ENCODE assay signal across 20 cellular contexts in the genomic region with DNA sequence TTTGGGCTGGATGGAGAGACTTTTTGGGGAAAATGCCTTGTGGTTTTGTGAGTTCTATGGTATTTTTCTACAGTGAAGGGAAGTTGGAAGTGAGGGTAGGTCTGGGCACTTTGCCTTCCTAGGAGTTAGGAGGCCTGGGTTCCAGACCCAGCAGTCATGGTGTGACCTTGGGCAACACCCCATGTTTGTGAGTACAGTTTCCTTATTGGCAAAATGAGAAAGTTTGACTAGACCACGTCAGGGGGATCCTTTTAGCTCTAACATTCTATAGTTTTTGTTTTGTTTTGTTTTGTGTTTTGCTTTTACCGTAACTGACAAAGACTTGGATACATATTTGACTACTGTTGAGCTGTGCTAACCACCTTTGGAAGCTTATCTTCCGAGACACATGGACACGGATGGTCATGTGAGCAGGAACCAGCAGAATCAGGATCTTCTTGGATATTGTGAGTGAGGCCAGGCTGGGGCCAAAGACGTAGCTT.
DNase-seq lines count a peak whose midpoint lies in the region; ATAC-seq, FAIRE-seq and TF ChIP-seq lines count a peak whose summit lies in the region.
"Had no signal": no experiment of that assay in that cellular context is flagged by ENCODE, and none has a peak within 500 bp of the region (broad histone marks: within the 10 kb centered on the region; RNA-seq: fewer than 3 reads in every experiment).

No MANE protein-coding gene starts in this region.

- no peak overlapping the region for H3K27ac ChIP-seq in GM23338 (ENCODE audit: low read depth)
- no peak overlapping the region; the same call in 2 of the 3 replicates for H3K27ac ChIP-seq in K562 (ENCODE audit: extremely low read depth, low read depth, low read length)
- H3K27ac ChIP-seq in mesodermal cell (ENCODE audit: low read depth, low read length, severe bottlenecking): peak overlapping the region; percentile 73
- peak overlapping the region; percentile 91 for H3K27ac ChIP-seq in smooth muscle cell (ENCODE audit: low read depth)

- H3K36me3 Mint-ChIP-seq in GM23338 (ENCODE audit: low read depth): no peaks in the 10 kb centered on the region
- H3K36me3 Mint-ChIP-seq in activated naive CD4-positive, alpha-beta T cell treated with anti-CD3 and anti-CD28 coated beads for 36 hours (ENCODE audit: low read depth): no peaks in the 10 kb centered on the region
- H3K36me3 Mint-ChIP-seq: CD4-positive, alpha-beta memory T cell; IgD-negative memory B cell had no signal

- H2AFZ ChIP-seq in GM23338: peak overlapping the region; percentile 85; the same call in 1 of the 2 replicates
- H2AFZ ChIP-seq in K562 (ENCODE audit: low read depth, low read length): peak overlapping the region; percentile 69
- no peak overlapping the region for H2AFZ ChIP-seq in smooth muscle cell (ENCODE audit: low read depth)

- H3K9me3 Mint-ChIP-seq in GM23338: no peaks in the 10 kb centered on the region
- H3K9me3 Mint-ChIP-seq in activated naive CD4-positive, alpha-beta T cell treated with anti-CD3 and anti-CD28 coated beads for 36 hours: no peaks in the 10 kb centered on the region
- H3K9me3 Mint-ChIP-seq: CD4-positive, alpha-beta memory T cell; IgD-negative memory B cell had no signal

- TF ChIP-seq CTCF in GM23338 (conservative IDR thresholded peaks at IDR 0.05; ENCODE audit: low read depth in 2 of 2) (no peak), K562 (IDR thresholded peaks at IDR 0.05 in 2 of 3, conservative IDR thresholded peaks at IDR 0.05 in 1 of 3; ENCODE audit: insufficient read depth in 2 of 3, low read depth in 1 of 3, low read length in 3 of 3) (no peak), smooth muscle cell (IDR thresholded peaks at IDR 0.05; ENCODE audit: borderline replicate concordance, insufficient read depth, poor library complexity, severe bottlenecking) (no peak)

- H3K9me1 ChIP-seq in K562 (ENCODE audit: control insufficient read depth, insufficient read depth, low read length): no peaks in the 10 kb centered on the region

- H3K27me3 ChIP-seq in GM23338 (ENCODE audit: insufficient read depth) (no peaks in the 10 kb centered on the region), K562 (ENCODE audit: control insufficient read depth in 2 of 2, insufficient read depth in 2 of 2, low read length in 2 of 2) (peaks cover 10 to 48% of the 10 kb centered on the region in 2 experiments), smooth muscle cell (ENCODE audit: low read depth) (no peaks in the 10 kb centered on the region)

- peak; percentile 72 for FAIRE-seq in K562 (lab: Jason Lieb, UNC)
- FAIRE-seq: D721Med, GM12892, H1 had no signal

- H3K36me3 ChIP-seq in GM23338 (ENCODE audit: insufficient read depth) (no peaks in the 10 kb centered on the region), K562 (ENCODE audit: control insufficient read depth, insufficient read depth, low read length) (no peaks in the 10 kb centered on the region), mesodermal cell (ENCODE audit: control insufficient read depth, insufficient read depth, low read length) (no peaks in the 10 kb centered on the region), smooth muscle cell (ENCODE audit: low read depth) (no peaks in the 10 kb centered on the region)
- H3K36me3 ChIP-seq: HAP-1 had no signal

- H3K79me2 ChIP-seq in GM23338 (replicated peaks; ENCODE audit: insufficient read depth) (no peaks in the 10 kb centered on the region), K562 (ENCODE audit: control insufficient read depth, insufficient read depth, low read length) (no peaks in the 10 kb centered on the region), smooth muscle cell (ENCODE audit: low read depth) (peaks cover 13% of the 10 kb centered on the region)

- intact Hi-C loops in K562 (cut with micrococcal nuclease): no loop called here
- intact Hi-C loops in activated naive CD4-positive, alpha-beta T cell treated with anti-CD3 and anti-CD28 coated beads for 36 hours (cut with micrococcal nuclease): no loop called here

- no peaks in the 10 kb centered on the region for H3K9me2 ChIP-seq in GM23338 (ENCODE audit: insufficient read depth)

- no peak for TF ChIP-seq RAD21 in K562 (CRISPR knock-in tag; conservative IDR thresholded peaks at IDR 0.05 in 1 of 2, IDR thresholded peaks at IDR 0.05 in 1 of 2)

- DNase-seq in GM23338 (ENCODE audit: low spot score) (no peak), K562 (ENCODE audit: extremely low read depth in 1 of 4, low spot score in 3 of 4) (peak; percentile 32 to 71 (median 42)), smooth muscle cell (lab: John Stamatoyannopoulos, UW; ENCODE audit: unreplicated experiment) (no peak), MV-4-11 (lab: John Stamatoyannopoulos, UW) (no peak)
- no peak for DNase-seq in activated naive CD4-positive, alpha-beta T cell treated with anti-CD3 and anti-CD28 coated beads for 36 hours
- DNase-seq: ACHN; C1 segment of cervical spinal cord; CD4-positive, alpha-beta memory T cell; DMS153; DND-41; GDM1 had no signal

- in situ Hi-C loops in K562 (cut with MboI): no loop called here

- H3K9me3 ChIP-seq in K562 (replicated peaks; ENCODE audit: control insufficient read depth, insufficient read depth, low read depth, low read length) (no peaks in the 10 kb centered on the region), mesodermal cell (ENCODE audit: control insufficient read depth, low read length) (no peaks in the 10 kb centered on the region), smooth muscle cell (replicated peaks; ENCODE audit: low read depth) (no peaks in the 10 kb centered on the region)
- H3K9me3 ChIP-seq: HAP-1 had no signal

- peak; percentile 49; the same call in 1 of the 2 replicates for TF ChIP-seq EP300 in K562 (IDR thresholded peaks at IDR 0.05; ENCODE audit: low read length)

- H3K27me3 Mint-ChIP-seq in GM23338 (ENCODE audit: insufficient read depth, low read depth, poor library complexity): peaks cover 6% of the 10 kb centered on the region
- peaks cover 14% of the 10 kb centered on the region for H3K27me3 Mint-ChIP-seq in activated naive CD4-positive, alpha-beta T cell treated with anti-CD3 and anti-CD28 coated beads for 36 hours (ENCODE audit: low read depth)

- no peak overlapping the region for H3K4me2 ChIP-seq in GM23338
- H3K4me2 ChIP-seq in K562 (ENCODE audit: insufficient read depth, low read length): peak overlapping the region; percentile 54; the same call in 1 of the 2 replicates
- no peak overlapping the region for H3K4me2 ChIP-seq in smooth muscle cell

- ATAC-seq in GM23338: no peak
- ATAC-seq in K562: peak; percentile 88
- ATAC-seq in HG02973 (IDR thresholded peaks at IDR 0.05; ENCODE audit: unreplicated experiment): no peak
- ATAC-seq in HG03095 (IDR thresholded peaks at IDR 0.05; ENCODE audit: unreplicated experiment): no peak

- CTCF ChIA-PET in K562 (lab: Yijun Ruan, JAX; ENCODE audit: low intra/inter-chr PET ratio): no interaction called here
- CTCF ChIA-PET in activated naive CD4-positive, alpha-beta T cell treated with anti-CD3 and anti-CD28 coated beads for 36 hours (lab: Charles Lee): no interaction called here

- peaks cover 14% of the 10 kb centered on the region for H3K4me1 Mint-ChIP-seq in GM23338
- H3K4me1 Mint-ChIP-seq in activated naive CD4-positive, alpha-beta T cell treated with anti-CD3 and anti-CD28 coated beads for 36 hours (ENCODE audit: low read depth): no peaks in the 10 kb centered on the region
- H3K4me1 Mint-ChIP-seq: B cell; CD4-positive, alpha-beta memory T cell had no signal

- POLR2A ChIA-PET in K562 (lab: Yijun Ruan, JAX): interaction anchor here (0.5 to 1.0 kb wide), 2 partner anchors 10 to 1067 kb away, joined by 3 to 4 read pairs; no protein-coding TSS in a partner anchor

- TF ChIP-seq POLR2A in K562 (conservative IDR thresholded peaks at IDR 0.05): no peak

- H3K9ac ChIP-seq in K562 (ENCODE audit: insufficient read depth in 1 of 2, low read depth in 2 of 2, low read length in 2 of 2) (no peak overlapping the region), smooth muscle cell (ENCODE audit: low read depth) (peak overlapping the region; percentile 9)

- no peak overlapping the region for H3K4me3 ChIP-seq in GM23338
- no peak overlapping the region for H3K4me3 ChIP-seq in K562
- no peak overlapping the region for H3K4me3 ChIP-seq in mesodermal cell (ENCODE audit: extremely low read depth, insufficient read depth, low read length, poor library complexity, severe bottlenecking)
- H3K4me3 ChIP-seq in smooth muscle cell: no peak overlapping the region
- H3K4me3 ChIP-seq: HAP-1 had no signal

- no TSS peak for BruUV-seq in K562 (replicated peaks; lab: Mats Ljungman, UMichigan)

- H3F3A ChIP-seq in GM23338 (replicated peaks; ENCODE audit: low read depth) (no peaks in the 10 kb centered on the region), smooth muscle cell (ENCODE audit: low read depth) (peaks cover 9% of the 10 kb centered on the region)

- H3K4me1 ChIP-seq in GM23338 (ENCODE audit: insufficient read depth): no peaks in the 10 kb centered on the region; the same call in 1 of the 2 replicates
- peaks cover 9 to 15% of the 10 kb centered on the region in 2 experiments; a peak in 3 of 5 replicates for H3K4me1 ChIP-seq in K562 (replicated peaks in 1 of 2; ENCODE audit: control insufficient read depth in 2 of 2, insufficient read depth in 2 of 2, low read length in 2 of 2)
- H3K4me1 ChIP-seq in mesodermal cell (ENCODE audit: control insufficient read depth, insufficient read depth, low read length, poor library complexity, severe bottlenecking): peaks cover 20% of the 10 kb centered on the region
- peaks cover 23% of the 10 kb centered on the region for H3K4me1 ChIP-seq in smooth muscle cell (ENCODE audit: low read depth)
- H3K4me1 ChIP-seq: HAP-1 had no signal

- WGBS in K562 (ENCODE audit: insufficient coverage, low coverage, missing lambda C conversion rate): 3% methylated on average over 5 of the region's 5 CpGs
- 94 to 97% methylated on average over 3 to 4 of the region's 5 CpGs for WGBS in mesodermal cell (ENCODE audit: insufficient coverage in 2 of 2), 2 experiments
- WGBS in smooth muscle cell (ENCODE audit: low lambda C conversion rate): 95% methylated on average over 5 of the region's 5 CpGs

- no peaks in the 10 kb centered on the region for H4K20me1 ChIP-seq in GM23338 (replicated peaks; ENCODE audit: insufficient read depth)
- H4K20me1 ChIP-seq in K562 (replicated peaks; ENCODE audit: control insufficient read depth, insufficient read depth, low read length): no peaks in the 10 kb centered on the region
- no peaks in the 10 kb centered on the region for H4K20me1 ChIP-seq in smooth muscle cell (ENCODE audit: low read depth)

- no peak overlapping the region for H3K4me3 Mint-ChIP-seq in GM23338
- no peak overlapping the region for H3K4me3 Mint-ChIP-seq in activated naive CD4-positive, alpha-beta T cell treated with anti-CD3 and anti-CD28 coated beads for 36 hours
- H3K4me3 Mint-ChIP-seq: B cell; CD4-positive, alpha-beta memory T cell; IgD-negative memory B cell had no signal

- H3K27ac Mint-ChIP-seq in GM23338: no peak overlapping the region
- H3K27ac Mint-ChIP-seq in activated naive CD4-positive, alpha-beta T cell treated with anti-CD3 and anti-CD28 coated beads for 36 hours: no peak overlapping the region
- H3K27ac Mint-ChIP-seq: B cell; CD4-positive, alpha-beta memory T cell; IgD-negative memory B cell had no signal

TF ChIP-seq in GM23338, 12 proteins besides CTCF, POLR2A, EP300 and RAD21 (continues in another document):
- no peak for TF ChIP-seq ZNF114 (CRISPR knock-in tag; IDR thresholded peaks at IDR 0.05)
- no peak for TF ChIP-seq CREB1 (CRISPR knock-in tag; IDR thresholded peaks at IDR 0.05; ENCODE audit: low read depth)

TF ChIP-seq in K562, 482 proteins besides CTCF, POLR2A, EP300 and RAD21 (continues in another document):
- TF ChIP-seq HNRNPUL1 (IDR thresholded peaks at IDR 0.05; ENCODE audit: low read length): no peak

Comparison
In these comparisons a context has a peak if more than half of its experiments do, and no peak if none do; other contexts are left out.
1. DNase-seq: peak in K562 (4 of 4); none in GM23338 (single experiment), smooth muscle cell (single experiment), activated naive CD4-positive, alpha-beta T cell treated with anti-CD3 and anti-CD28 coated beads for 36 hours (single experiment) and MV-4-11 (single experiment).
2. H3K27ac ChIP-seq: peak in mesodermal cell (single experiment) and smooth muscle cell (single experiment); none in GM23338 (single experiment) and K562 (single experiment).